ENCODE assay signal across 11 cellular contexts in the genomic region with DNA sequence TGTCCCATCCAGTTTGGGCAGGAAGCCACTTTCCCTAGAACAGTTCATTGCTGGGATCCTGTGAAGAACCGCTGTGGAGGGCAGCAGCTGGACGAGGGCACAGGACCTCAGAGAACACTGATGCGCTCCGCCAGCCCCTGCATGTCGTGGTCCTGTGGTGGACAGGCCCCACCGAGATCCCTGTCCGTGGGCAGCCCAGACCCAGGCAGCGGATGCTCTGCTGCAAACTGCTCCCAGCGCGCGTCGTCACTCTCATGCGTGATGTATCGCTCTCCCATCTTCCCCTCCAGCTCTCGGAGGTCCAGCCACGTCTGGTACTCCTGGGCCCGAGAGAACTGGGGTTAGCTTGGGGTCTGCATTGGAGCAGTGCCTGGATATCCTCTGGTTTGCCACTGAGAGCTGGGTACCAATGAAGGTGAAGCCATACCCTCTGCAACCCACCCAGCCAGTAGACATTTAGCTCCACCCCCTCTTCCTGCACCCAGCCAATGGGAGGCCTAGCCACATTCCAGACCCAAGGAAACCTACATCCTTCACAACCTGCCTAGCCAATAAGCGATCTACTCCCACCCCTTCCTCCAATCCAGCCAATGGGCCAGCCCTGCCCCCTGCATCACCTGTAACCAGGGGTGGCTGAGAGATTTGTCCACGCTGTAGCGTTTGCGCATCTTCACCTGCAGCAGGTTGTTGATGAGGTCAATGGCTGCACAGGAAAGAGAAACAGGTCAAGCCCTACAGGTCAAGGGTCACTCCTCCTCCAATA. TPM values are rescaled to one million over a fixed set of nuclear protein-coding genes. Genes with fewer than 3 reads are reported as not detected.
DNase-seq lines count a peak whose midpoint lies in the region; ATAC-seq, FAIRE-seq and TF ChIP-seq lines count a peak whose summit lies in the region.
"Had no signal": no experiment of that assay in that cellular context is flagged by ENCODE, and none has a peak within 500 bp of the region (broad histone marks: within the 10 kb centered on the region; RNA-seq: fewer than 3 reads in every experiment).

No MANE protein-coding gene starts in this region.

- H2AFZ ChIP-seq in DND-41 (ENCODE audit: low read depth, low read length) (no peak overlapping the region), IMR-90 (replicated peaks; ENCODE audit: low read length, poor library complexity) (no peak overlapping the region), HepG2 (ENCODE audit: low read length) (no peak overlapping the region)

- H2BK20ac ChIP-seq in IMR-90 (ENCODE audit: low read depth, low read length) = no peak overlapping the region

- no TSS peak for BruUV-seq in IMR-90 (replicated peaks; lab: Mats Ljungman, UMichigan)
- BruUV-seq in HepG2 (replicated peaks; lab: Mats Ljungman, UMichigan) = no TSS peak

- no peak overlapping the region for H2AK9ac ChIP-seq in IMR-90 (replicated peaks; ENCODE audit: low read depth, low read length, poor library complexity)

- H3K9ac ChIP-seq in DND-41 (ENCODE audit: low read depth, low read length) (no peak overlapping the region), IMR-90 (ENCODE audit: low read depth, low read length) (no peak overlapping the region), HepG2 (ENCODE audit: insufficient read depth, low read depth, low read length) (no peak overlapping the region)

- no peak overlapping the region for H3K14ac ChIP-seq in IMR-90 (replicated peaks; ENCODE audit: low read depth, low read length)

- intact Hi-C loops in IMR-90 (cut with micrococcal nuclease) = no loop called here
- intact Hi-C loops in HepG2 (cut with micrococcal nuclease; ENCODE audit: unreplicated experiment) = no loop called here

- no peak overlapping the region for H3K56ac ChIP-seq in IMR-90 (ENCODE audit: extremely low read depth, insufficient read depth, low read length)

- H3K27ac ChIP-seq in DND-41 (ENCODE audit: low read length) (no peak overlapping the region), IMR-90 (ENCODE audit: insufficient read depth, low read length) (no peak overlapping the region), HepG2 (ENCODE audit: extremely low read length, insufficient read depth, low read length) (no peak overlapping the region)

- H3K4me3 ChIP-seq in DND-41 (ENCODE audit: low read depth in 1 of 2, low read length in 2 of 2) (no peak overlapping the region), IMR-90 (ENCODE audit: insufficient read depth, low read depth, low read length) (no peak overlapping the region), HepG2 (replicated peaks in 1 of 3; ENCODE audit: insufficient read depth in 1 of 3, low read depth in 2 of 3, low read length in 3 of 3) (no peak overlapping the region)

- CTCF ChIA-PET in IMR-90 (lab: Yijun Ruan, JAX) (no interaction called here), HepG2 (lab: Yijun Ruan, JAX; ENCODE audit: low intra/inter-chr PET ratio, low total read pairs) (no interaction called here)

- H4K8ac ChIP-seq in IMR-90 (ENCODE audit: low read depth in 2 of 2, low read length in 2 of 2) = no peak overlapping the region

- peaks cover 28% of the 10 kb centered on the region for H4K20me1 ChIP-seq in DND-41 (ENCODE audit: insufficient read depth, low read length)
- H4K20me1 ChIP-seq in IMR-90 (ENCODE audit: insufficient read depth, low read length) = peaks cover 5% of the 10 kb centered on the region
- H4K20me1 ChIP-seq in HepG2 (ENCODE audit: insufficient read depth, low read length) = 0 out of 2 replicates have a peak, but pooled peaks cover 2% of the 10 kb centered on the region

- H3K36me3 ChIP-seq in DND-41 (ENCODE audit: insufficient read depth, low read length) (peaks cover 72% of the 10 kb centered on the region), IMR-90 (ENCODE audit: control insufficient read depth, insufficient read depth, low read length) (peaks cover 50% of the 10 kb centered on the region), HepG2 (replicated peaks in 1 of 2; ENCODE audit: control insufficient read depth in 1 of 2, insufficient read depth in 2 of 2, low read length in 2 of 2) (peaks cover 5 to 38% of the 10 kb centered on the region in 2 experiments)

- peaks cover 0 to 15% of the 10 kb centered on the region in 2 experiments; a peak in 2 of 4 replicates for H3K79me1 ChIP-seq in IMR-90 (ENCODE audit: low read depth in 1 of 2, low read length in 2 of 2)

- no peak overlapping the region for H4K91ac ChIP-seq in IMR-90 (ENCODE audit: insufficient read depth, low read depth, low read length)

- H2BK120ac ChIP-seq in IMR-90 (ENCODE audit: low read depth, low read length) = no peak overlapping the region

- H3K27me3 ChIP-seq in DND-41 (ENCODE audit: insufficient read depth, low read length, poor library complexity) = no peaks in the 10 kb centered on the region
- H3K27me3 ChIP-seq in IMR-90 (ENCODE audit: control insufficient read depth, insufficient read depth, low read length) = no peaks in the 10 kb centered on the region
- H3K27me3 ChIP-seq in HepG2 (ENCODE audit: control insufficient read depth in 1 of 2, insufficient read depth in 2 of 2, low read length in 2 of 2) = no peaks in the 10 kb centered on the region

- H3K9me3 ChIP-seq in DND-41 (ENCODE audit: insufficient read depth, low read length, severe bottlenecking) (no peaks in the 10 kb centered on the region), IMR-90 (ENCODE audit: control insufficient read depth, insufficient read depth, low read length) (no peaks in the 10 kb centered on the region), HepG2 (ENCODE audit: low read length) (no peaks in the 10 kb centered on the region)

- in situ Hi-C loops in IMR-90 (cut with MboI; ENCODE audit: low sequenced_read_pairs) = no loop called here
- in situ Hi-C loops in HepG2 (cut with HindIII; ENCODE audit: extremely low pct_ligation_motif_present, low pct_unique_long_range_greater_than_20kb) = no loop called here

- no peak overlapping the region for H3K4ac ChIP-seq in IMR-90 (ENCODE audit: low read depth, low read length)

- peak; percentile 30; the same call in 1 of the 3 replicates for ATAC-seq in DND-41 (ENCODE audit: insufficient read depth, low read depth)
- ATAC-seq in IMR-90 (ENCODE audit: low read depth) = peak; percentile 24; the same call in 1 of the 2 replicates
- ATAC-seq in HepG2 = peak; percentile 65
- no peak for ATAC-seq in GM18502 (IDR thresholded peaks at IDR 0.05; ENCODE audit: poor library complexity, unreplicated experiment)
- ATAC-seq in GM19455 (IDR thresholded peaks at IDR 0.05; ENCODE audit: unreplicated experiment) = no peak
- ATAC-seq: effector memory CD8-positive, alpha-beta T cell had no signal

- H3K4me2 ChIP-seq in DND-41 (ENCODE audit: insufficient read depth, low read length) (no peak overlapping the region), IMR-90 (ENCODE audit: low read depth, low read length) (no peak overlapping the region), HepG2 (ENCODE audit: low read depth, low read length) (no peak overlapping the region)

- H2AK5ac ChIP-seq in IMR-90 (ENCODE audit: low read depth, low read length) = no peak overlapping the region

- H3K23ac ChIP-seq in IMR-90 (ENCODE audit: low read depth, low read length) = no peak overlapping the region

- peak; percentile 19 for DNase-seq in DND-41
- DNase-seq in IMR-90 = peak; percentile 7
- DNase-seq in astrocyte of the hippocampus (ENCODE audit: low read depth, low spot score) = peak; percentile 22
- DNase-seq in HepG2 (ENCODE audit: low spot score) = no peak
- DNase-seq in NCI-H1092 treated with DMSO at 0.1 percent for 48 hours (lab: John Stamatoyannopoulos, UW) = no peak
- DNase-seq: activated CD4-positive, CD25-positive, alpha-beta regulatory T cell treated with anti-CD3 and anti-CD28 coated beads, Interleukin-2, amount 50 U/mL, for 72 hours; activated naive CD4-positive, alpha-beta T cell treated with anti-CD3 and anti-CD28 coated beads, Interleukin-2, amount 50 U/mL, for 16 hours; effector memory CD8-positive, alpha-beta T cell; kidney had no signal

- dilution Hi-C loops in IMR-90 (cut with HindIII; ENCODE audit: low sequenced_read_pairs, unreplicated experiment) = no loop called here

- H2BK15ac ChIP-seq in IMR-90 (ENCODE audit: low read depth, low read length) = no peak overlapping the region

- WGBS in IMR-90 (ENCODE audit: extremely low coverage in 2 of 2, insufficient read length in 1 of 2), 2 experiments = 96% methylated on average over 14 of the region's 21 CpGs; no CpG with 5 or more reads in 1 of the 2 experiments
- WGBS in HepG2 (ENCODE audit: low lambda C conversion rate) = 98% methylated on average over 17 of the region's 21 CpGs

- no peak overlapping the region for H2BK5ac ChIP-seq in IMR-90 (ENCODE audit: low read depth, low read length, poor library complexity, severe bottlenecking)

- TF ChIP-seq RAD21 in IMR-90 (IDR thresholded peaks at IDR 0.05; ENCODE audit: low read length) (no peak), HepG2 (CRISPR knock-in tag; IDR thresholded peaks at IDR 0.05) (no peak)

- no peak overlapping the region for H4K5ac ChIP-seq in IMR-90 (ENCODE audit: low read depth, low read length)

- TF ChIP-seq EP300 in HepG2 (IDR thresholded peaks at IDR 0.05; ENCODE audit: low read depth in 2 of 2, low read length in 2 of 2) (no peak), HepG2 (CRISPR knock-in tag; IDR thresholded peaks at IDR 0.05; ENCODE audit: borderline replicate concordance) (no peak)

- no peaks in the 10 kb centered on the region for H3K4me1 ChIP-seq in DND-41 (ENCODE audit: insufficient read depth, low read length)
- peaks cover 4% of the 10 kb centered on the region for H3K4me1 ChIP-seq in IMR-90 (ENCODE audit: control insufficient read depth, insufficient read depth, low read length)
- no peaks in the 10 kb centered on the region for H3K4me1 ChIP-seq in HepG2 (ENCODE audit: insufficient read depth, low read length)

- peaks cover 11% of the 10 kb centered on the region for H3K9me1 ChIP-seq in IMR-90 (ENCODE audit: insufficient read depth, low read length)

- POLR2A ChIA-PET in IMR-90 (lab: Charles Lee; ENCODE audit: unreplicated experiment) = no interaction called here
- POLR2A ChIA-PET in HepG2 (lab: Yijun Ruan, JAX) = no interaction called here

- H3K18ac ChIP-seq in IMR-90 (ENCODE audit: low read depth, low read length) = no peak overlapping the region

- FAIRE-seq in HepG2 (lab: Jason Lieb, UNC) = no peak
- FAIRE-seq: kidney had no signal

- TF ChIP-seq CTCF in DND-41 (IDR thresholded peaks at IDR 0.05; ENCODE audit: borderline replicate concordance, extremely low read depth, low read length, poor library complexity, severe bottlenecking) (no peak), IMR-90 (conservative IDR thresholded peaks at IDR 0.05; ENCODE audit: low read depth, low read length) (no peak), HepG2 (CRISPR knock-in tag; IDR thresholded peaks at IDR 0.05) (no peak)

- H3K79me2 ChIP-seq in DND-41 (ENCODE audit: insufficient read depth, low read length) = no peaks in the 10 kb centered on the region; the same call in 1 of the 2 replicates
- no peaks in the 10 kb centered on the region for H3K79me2 ChIP-seq in HepG2 (ENCODE audit: insufficient read depth, low read length)

- no peak for TF ChIP-seq POLR2A in IMR-90 (IDR thresholded peaks at IDR 0.05; ENCODE audit: low read depth, low read length)
- no peak for TF ChIP-seq POLR2A in HepG2 (IDR thresholded peaks at IDR 0.05; ENCODE audit: insufficient read depth in 1 of 2, low read depth in 2 of 2, low read length in 2 of 2)

RNA-seq across cellular contexts. Expression of a gene that starts 13.6 kb away (rescaled TPM):
- total RNA-seq in IMR-90 (2012; rRNA removed) (1.6 and 1.9 TPM in 2 replicates), HepG2 (2016; rRNA removed; fragmentation: Illumina TruSeq; extraction: Trizol) (0.04 TPM in 1 of 2 replicates, not detected in the other)
- polyA plus RNA-seq in IMR-90 (2012; rRNA removed) (4.9 and 5.7 TPM in 2 replicates), HepG2 (2011; rRNA removed) (0.04 TPM in 1 of 2 replicates, not detected in the other)
- 3.0 and 6.6 TPM in 2 replicates for polyA plus RNA-seq in IMR-90 (2012; cell fraction: cytosol; rRNA removed)
- 6.5 and 7.5 TPM in 2 replicates for polyA plus RNA-seq in IMR-90 (2012; cell fraction: nucleus; rRNA removed; ENCODE audit: low replicate concordance)
- 0.09 and 0.10 TPM in 2 replicates for total RNA-seq in HepG2 (2016; cell fraction: cytosol; rRNA removed; fragmentation: Illumina TruSeq; extraction: Trizol; ENCODE audit: low read depth)
- 0.04 TPM in 1 of 2 replicates, not detected in the other for total RNA-seq in HepG2 (2016; cell fraction: insoluble cytoplasmic fraction; rRNA removed; fragmentation: Illumina TruSeq; extraction: Trizol)
- not detected in 2 replicates for total RNA-seq in HepG2 (2016; cell fraction: membrane; rRNA removed; fragmentation: Illumina TruSeq; extraction: Trizol)
- not detected in 2 replicates for total RNA-seq in HepG2 (2016; cell fraction: nucleus; rRNA removed; fragmentation: Illumina TruSeq; extraction: Trizol)
- 0.03 TPM in 2 replicates for polyA plus RNA-seq in HepG2 (2011; cell fraction: cytosol; rRNA removed)
- polyA plus RNA-seq in HepG2 (2011; cell fraction: nucleus; rRNA removed) = not detected in 2 replicates
- not detected in 2 replicates for polyA plus RNA-seq in HepG2 (2012)
- polyA plus RNA-seq in HepG2 (2016; cell fraction: cytosol; fragmentation: Illumina TruSeq; extraction: Trizol; ENCODE audit: low read depth) = 0.07 TPM in 1 of 2 replicates, not detected in the other
- polyA plus RNA-seq in HepG2 (2016; cell fraction: insoluble cytoplasmic fraction; fragmentation: Illumina TruSeq; extraction: Trizol; ENCODE audit: low read depth) = not detected in 2 replicates
- polyA plus RNA-seq in HepG2 (2016; cell fraction: membrane; fragmentation: Illumina TruSeq; extraction: Trizol; ENCODE audit: low read depth) = not detected in 2 replicates
- polyA plus RNA-seq in HepG2 (2016; cell fraction: nucleus; fragmentation: Illumina TruSeq; extraction: Trizol; ENCODE audit: insufficient read depth, low read depth) = 0.16 TPM in 1 of 2 replicates, not detected in the other
- 0.09 TPM in 1 of 2 replicates, not detected in the other for polyA minus RNA-seq in HepG2 (2011; rRNA and poly(A)+ RNA removed; ENCODE audit: low replicate concordance)
- not detected in 2 replicates for polyA minus RNA-seq in HepG2 (2011; cell fraction: cytosol; rRNA and poly(A)+ RNA removed)
- not detected in 2 replicates for polyA minus RNA-seq in HepG2 (2011; cell fraction: nucleus; rRNA and poly(A)+ RNA removed)

RNA-seq across cellular contexts. Expression of a gene that starts 38.6 kb away (rescaled TPM):
- total RNA-seq in IMR-90 (2012; rRNA removed) (not detected in 2 replicates), HepG2 (2016; rRNA removed; fragmentation: Illumina TruSeq; extraction: Trizol) (not detected in 2 replicates)
- polyA plus RNA-seq in IMR-90 (2012; rRNA removed) (not detected in 2 replicates), HepG2 (2011; rRNA removed) (not detected in 2 replicates)
- polyA plus RNA-seq in IMR-90 (2012; cell fraction: cytosol; rRNA removed) = not detected in 2 replicates
- not detected in 2 replicates for polyA plus RNA-seq in IMR-90 (2012; cell fraction: nucleus; rRNA removed; ENCODE audit: low replicate concordance)
- not detected in 2 replicates for total RNA-seq in HepG2 (2016; cell fraction: cytosol; rRNA removed; fragmentation: Illumina TruSeq; extraction: Trizol; ENCODE audit: low read depth)
- total RNA-seq in HepG2 (2016; cell fraction: insoluble cytoplasmic fraction; rRNA removed; fragmentation: Illumina TruSeq; extraction: Trizol) = not detected in 2 replicates
- not detected in 2 replicates for total RNA-seq in HepG2 (2016; cell fraction: membrane; rRNA removed; fragmentation: Illumina TruSeq; extraction: Trizol)
- not detected in 2 replicates for total RNA-seq in HepG2 (2016; cell fraction: nucleus; rRNA removed; fragmentation: Illumina TruSeq; extraction: Trizol)
- not detected in 2 replicates for polyA plus RNA-seq in HepG2 (2011; cell fraction: cytosol; rRNA removed)
- not detected in 2 replicates for polyA plus RNA-seq in HepG2 (2011; cell fraction: nucleus; rRNA removed)
- not detected in 2 replicates for polyA plus RNA-seq in HepG2 (2012)
- polyA plus RNA-seq in HepG2 (2016; cell fraction: cytosol; fragmentation: Illumina TruSeq; extraction: Trizol; ENCODE audit: low read depth) = not detected in 2 replicates
- not detected in 2 replicates for polyA plus RNA-seq in HepG2 (2016; cell fraction: insoluble cytoplasmic fraction; fragmentation: Illumina TruSeq; extraction: Trizol; ENCODE audit: low read depth)
- polyA plus RNA-seq in HepG2 (2016; cell fraction: membrane; fragmentation: Illumina TruSeq; extraction: Trizol; ENCODE audit: low read depth) = not detected in 2 replicates
- not detected in 2 replicates for polyA plus RNA-seq in HepG2 (2016; cell fraction: nucleus; fragmentation: Illumina TruSeq; extraction: Trizol; ENCODE audit: insufficient read depth, low read depth)
- not detected in 2 replicates for polyA minus RNA-seq in HepG2 (2011; rRNA and poly(A)+ RNA removed; ENCODE audit: low replicate concordance)
- not detected in 2 replicates for polyA minus RNA-seq in HepG2 (2011; cell fraction: cytosol; rRNA and poly(A)+ RNA removed)
- polyA minus RNA-seq in HepG2 (2011; cell fraction: nucleus; rRNA and poly(A)+ RNA removed) = not detected in 2 replicates
- total RNA-seq: kidney had no signal

RNA-seq across cellular contexts. Expression of a gene that starts 42.3 kb away (rescaled TPM):
- total RNA-seq in IMR-90 (2012; rRNA removed) = 9.9 and 10.0 TPM in 2 replicates
- 18.8 and 19.6 TPM in 2 replicates for polyA plus RNA-seq in IMR-90 (2012; rRNA removed)
- 8.8 and 25.6 TPM in 2 replicates for polyA plus RNA-seq in IMR-90 (2012; cell fraction: cytosol; rRNA removed)
- 44.4 and 97.9 TPM in 2 replicates for polyA plus RNA-seq in IMR-90 (2012; cell fraction: nucleus; rRNA removed; ENCODE audit: low replicate concordance)
- total RNA-seq in HepG2 (2016; rRNA removed; fragmentation: Illumina TruSeq; extraction: Trizol) = 6.7 and 13.2 TPM in 2 replicates
- 3.7 and 5.6 TPM in 2 replicates for total RNA-seq in HepG2 (2016; cell fraction: cytosol; rRNA removed; fragmentation: Illumina TruSeq; extraction: Trizol; ENCODE audit: low read depth)
- total RNA-seq in HepG2 (2016; cell fraction: insoluble cytoplasmic fraction; rRNA removed; fragmentation: Illumina TruSeq; extraction: Trizol) = 7.7 and 10.7 TPM in 2 replicates
- 10.7 and 11.6 TPM in 2 replicates for total RNA-seq in HepG2 (2016; cell fraction: membrane; rRNA removed; fragmentation: Illumina TruSeq; extraction: Trizol)
- total RNA-seq in HepG2 (2016; cell fraction: nucleus; rRNA removed; fragmentation: Illumina TruSeq; extraction: Trizol) = 9.5 and 12.7 TPM in 2 replicates
- 7.3 and 9.2 TPM in 2 replicates for polyA plus RNA-seq in HepG2 (2011; rRNA removed)
- 5.7 and 8.3 TPM in 2 replicates for polyA plus RNA-seq in HepG2 (2011; cell fraction: cytosol; rRNA removed)
- polyA plus RNA-seq in HepG2 (2011; cell fraction: nucleus; rRNA removed) = 19.6 and 26.3 TPM in 2 replicates
- 12.3 and 18.9 TPM in 2 replicates for polyA plus RNA-seq in HepG2 (2012)
- polyA plus RNA-seq in HepG2 (2016; cell fraction: cytosol; fragmentation: Illumina TruSeq; extraction: Trizol; ENCODE audit: low read depth) = 4.2 and 4.7 TPM in 2 replicates
- 12.5 and 12.9 TPM in 2 replicates for polyA plus RNA-seq in HepG2 (2016; cell fraction: insoluble cytoplasmic fraction; fragmentation: Illumina TruSeq; extraction: Trizol; ENCODE audit: low read depth)
- 6.8 and 7.6 TPM in 2 replicates for polyA plus RNA-seq in HepG2 (2016; cell fraction: membrane; fragmentation: Illumina TruSeq; extraction: Trizol; ENCODE audit: low read depth)
- 26.1 and 27.2 TPM in 2 replicates for polyA plus RNA-seq in HepG2 (2016; cell fraction: nucleus; fragmentation: Illumina TruSeq; extraction: Trizol; ENCODE audit: insufficient read depth, low read depth)
- polyA minus RNA-seq in HepG2 (2011; rRNA and poly(A)+ RNA removed; ENCODE audit: low replicate concordance) = 10.6 and 14.4 TPM in 2 replicates
- polyA minus RNA-seq in HepG2 (2011; cell fraction: cytosol; rRNA and poly(A)+ RNA removed) = 8.2 and 11.7 TPM in 2 replicates
- 9.1 TPM in 2 replicates for polyA minus RNA-seq in HepG2 (2011; cell fraction: nucleus; rRNA and poly(A)+ RNA removed)

RNA-seq across cellular contexts. Expression of a gene that starts 49.7 kb away (rescaled TPM):
- total RNA-seq in IMR-90 (2012; rRNA removed) (0.54 and 0.56 TPM in 2 replicates), HepG2 (2016; rRNA removed; fragmentation: Illumina TruSeq; extraction: Trizol) (not detected in 2 replicates)
- polyA plus RNA-seq in IMR-90 (2012; rRNA removed) (4.9 and 5.3 TPM in 2 replicates), HepG2 (2011; rRNA removed) (not detected in 2 replicates)
- polyA plus RNA-seq in IMR-90 (2012; cell fraction: cytosol; rRNA removed) = 2.8 and 7.8 TPM in 2 replicates
- 18.1 and 39.4 TPM in 2 replicates for polyA plus RNA-seq in IMR-90 (2012; cell fraction: nucleus; rRNA removed; ENCODE audit: low replicate concordance)
- not detected in 2 replicates for total RNA-seq in HepG2 (2016; cell fraction: cytosol; rRNA removed; fragmentation: Illumina TruSeq; extraction: Trizol; ENCODE audit: low read depth)
- total RNA-seq in HepG2 (2016; cell fraction: insoluble cytoplasmic fraction; rRNA removed; fragmentation: Illumina TruSeq; extraction: Trizol) = not detected in 2 replicates
- total RNA-seq in HepG2 (2016; cell fraction: membrane; rRNA removed; fragmentation: Illumina TruSeq; extraction: Trizol) = not detected in 2 replicates
- not detected in 2 replicates for total RNA-seq in HepG2 (2016; cell fraction: nucleus; rRNA removed; fragmentation: Illumina TruSeq; extraction: Trizol)
- not detected in 2 replicates for polyA plus RNA-seq in HepG2 (2011; cell fraction: cytosol; rRNA removed)
- not detected in 2 replicates for polyA plus RNA-seq in HepG2 (2011; cell fraction: nucleus; rRNA removed)
- not detected in 2 replicates for polyA plus RNA-seq in HepG2 (2012)
- polyA plus RNA-seq in HepG2 (2016; cell fraction: cytosol; fragmentation: Illumina TruSeq; extraction: Trizol; ENCODE audit: low read depth) = not detected in 2 replicates
- polyA plus RNA-seq in HepG2 (2016; cell fraction: insoluble cytoplasmic fraction; fragmentation: Illumina TruSeq; extraction: Trizol; ENCODE audit: low read depth) = not detected in 2 replicates
- polyA plus RNA-seq in HepG2 (2016; cell fraction: membrane; fragmentation: Illumina TruSeq; extraction: Trizol; ENCODE audit: low read depth) = not detected in 2 replicates
- not detected in 2 replicates for polyA plus RNA-seq in HepG2 (2016; cell fraction: nucleus; fragmentation: Illumina TruSeq; extraction: Trizol; ENCODE audit: insufficient read depth, low read depth)
- 0.09 TPM in 1 of 2 replicates, not detected in the other for polyA minus RNA-seq in HepG2 (2011; rRNA and poly(A)+ RNA removed; ENCODE audit: low replicate concordance)
- not detected in 2 replicates for polyA minus RNA-seq in HepG2 (2011; cell fraction: cytosol; rRNA and poly(A)+ RNA removed)
- not detected in 2 replicates for polyA minus RNA-seq in HepG2 (2011; cell fraction: nucleus; rRNA and poly(A)+ RNA removed)

Comparison
In these comparisons a context has a peak if more than half of its experiments do, and no peak if none do; other contexts are left out.
1. ATAC-seq: peak in DND-41 (single experiment), IMR-90 (single experiment) and HepG2 (single experiment); none in GM18502 (single experiment) and GM19455 (single experiment).
2. DNase-seq: peak in DND-41 (single experiment), IMR-90 (single experiment) and astrocyte of the hippocampus (single experiment); none in HepG2 (single experiment) and NCI-H1092 treated with DMSO at 0.1 percent for 48 hours (single experiment).